ENCODE assay signal across 8 cellular contexts in genomic region chr9:137301086-137301947, GRCh38. TPM values are rescaled to one million over a fixed set of nuclear protein-coding genes. Genes with fewer than 3 reads are reported as not detected.
DNase-seq lines count a peak whose midpoint lies in the region; ATAC-seq and TF ChIP-seq lines count a peak whose summit lies in the region.

No MANE protein-coding gene starts in this region.

- peak overlapping the region; percentile 98 for H3K4me3 ChIP-seq in NT2/D1 (ENCODE audit: insufficient read length, low read depth)
- peak overlapping the region; percentile 25 to 38 (median 35) for H3K4me3 ChIP-seq in mammary epithelial cell (replicated peaks in 1 of 3; ENCODE audit: insufficient read depth in 1 of 3, low read depth in 2 of 3, low read length in 3 of 3)
- H3K4me3 ChIP-seq in left lung = peak overlapping the region; percentile 34 to 46
- H3K4me3 ChIP-seq in testis = peak overlapping the region; percentile 47 to 50

- H3K9me3 ChIP-seq in NT2/D1 (ENCODE audit: insufficient read depth, low read length) (no peaks in the 10 kb centered on the region), mammary epithelial cell (replicated peaks; ENCODE audit: insufficient read depth, low read length) (no peaks in the 10 kb centered on the region), left lung (no peaks in the 10 kb centered on the region), testis (no peaks in the 10 kb centered on the region)

- H3K4me3 Mint-ChIP-seq in activated CD4-positive, alpha-beta T cell treated with anti-CD3 and anti-CD28 coated beads, Interleukin-2, amount 10 ng/mL, durations not matched to agents 24 days and 14 days = peak overlapping the region; percentile 83

- H3K4me1 ChIP-seq in NT2/D1 (ENCODE audit: insufficient read depth, insufficient read length) (peaks cover 56% of the 10 kb centered on the region), mammary epithelial cell (ENCODE audit: insufficient read depth, low read length) (peaks cover 46% of the 10 kb centered on the region), left lung (peaks cover 25 to 74% of the 10 kb centered on the region in 2 donors), testis (peaks cover 34% of the 10 kb centered on the region)

- 5% methylated on average over 37 of the region's 114 CpGs for WGBS in mammary epithelial cell (ENCODE audit: low coverage, missing lambda C conversion rate)
- 1% methylated on average over 92 of the region's 114 CpGs; no CpG with 5 or more reads in 1 of the 2 donors for WGBS in testis, 2 donors

- H3K27me3 ChIP-seq in NT2/D1 (ENCODE audit: insufficient read depth, insufficient read length) (peaks cover 26% of the 10 kb centered on the region), mammary epithelial cell (ENCODE audit: insufficient read depth, low read length) (peaks cover 2% of the 10 kb centered on the region), left lung (peaks cover 11 to 93% of the 10 kb centered on the region in 2 donors), testis (no peaks in the 10 kb centered on the region)

- H3K9me3 Mint-ChIP-seq in activated CD4-positive, alpha-beta T cell treated with anti-CD3 and anti-CD28 coated beads, Interleukin-2, amount 10 ng/mL, durations not matched to agents 24 days and 14 days = no peaks in the 10 kb centered on the region

- H3K27ac ChIP-seq in mammary epithelial cell (ENCODE audit: insufficient read depth, low read depth, low read length) (no peak overlapping the region), left lung (peak overlapping the region; percentile 62 to 67), testis (peak overlapping the region in 1 of 2 donors; percentile 53)

- peak overlapping the region; percentile 83 for H3K4me2 ChIP-seq in mammary epithelial cell (ENCODE audit: insufficient read depth, low read depth, low read length)

- in situ Hi-C loops in mammary epithelial cell (cut with MboI; ENCODE audit: low sequenced_read_pairs in 2 of 2) = no loop called here

- CTCF ChIA-PET in mammary epithelial cell (lab: Charles Lee; ENCODE audit: low non-redundant PET) = interaction anchor here (0.6 kb wide), 1 partner anchor 60 kb away, joined by 3 read pairs; no protein-coding TSS in a partner anchor

- no TSS peak for BruUV-seq in mammary epithelial cell (replicated peaks; lab: Mats Ljungman, UMichigan)

- peaks cover 5% of the 10 kb centered on the region for H4K20me1 ChIP-seq in mammary epithelial cell (ENCODE audit: insufficient read depth, low read length)

- H3K9ac ChIP-seq in NT2/D1 (ENCODE audit: insufficient read length, low read depth) (peak overlapping the region; percentile 99), mammary epithelial cell (ENCODE audit: insufficient read depth, low read length) (no peak overlapping the region)

- H3K36me3 Mint-ChIP-seq in activated CD4-positive, alpha-beta T cell treated with anti-CD3 and anti-CD28 coated beads, Interleukin-2, amount 10 ng/mL, durations not matched to agents 24 days and 14 days (ENCODE audit: low read depth) = peaks cover 3% of the 10 kb centered on the region

- H2AFZ ChIP-seq in mammary epithelial cell (ENCODE audit: low read depth, low read length) = peak overlapping the region; percentile 64

- no peak for TF ChIP-seq POLR2A in testis (IDR thresholded peaks at IDR 0.05)

- dilution Hi-C loops in mammary epithelial cell (cut with HindIII; ENCODE audit: low sequenced_read_pairs) = no loop called here

- ATAC-seq in HG02763 (IDR thresholded peaks at IDR 0.05; ENCODE audit: unreplicated experiment) (peak; percentile 9), left lung (peak; percentile 7)

- intact Hi-C loops in activated CD4-positive, alpha-beta T cell treated with anti-CD3 and anti-CD28 coated beads, Interleukin-2, amount 10 ng/mL, durations not matched to agents 24 days and 14 days (cut with micrococcal nuclease) = loop anchor here (5.0 kb wide), 1 partner anchor 121 kb away; the partner anchor contains the start of genes EXD3 and NOXA1
- intact Hi-C loops in mammary epithelial cell (cut with micrococcal nuclease) = no loop called here
- intact Hi-C loops in left lung (cut with DNase I) = loop anchor here in 1 of 2 donors (10.0 kb wide), 1 partner anchor 103 kb away; no protein-coding TSS in a partner anchor
- intact Hi-C loops in testis (cut with DNase I; ENCODE audit: low total_unique reads) = no loop called here

- H3K27ac Mint-ChIP-seq in activated CD4-positive, alpha-beta T cell treated with anti-CD3 and anti-CD28 coated beads, Interleukin-2, amount 10 ng/mL, durations not matched to agents 24 days and 14 days = peak overlapping the region; percentile 82

- H3K36me3 ChIP-seq in NT2/D1 (ENCODE audit: insufficient read depth, insufficient read length, low read length) (peaks cover 7% of the 10 kb centered on the region), mammary epithelial cell (ENCODE audit: insufficient read depth, low read length) (no peaks in the 10 kb centered on the region), left lung (no peaks in the 10 kb centered on the region), testis (ENCODE audit: low read depth, missing control alignments) (no peaks in the 10 kb centered on the region)

- peaks cover 12% of the 10 kb centered on the region for H3K4me1 Mint-ChIP-seq in activated CD4-positive, alpha-beta T cell treated with anti-CD3 and anti-CD28 coated beads, Interleukin-2, amount 10 ng/mL, durations not matched to agents 24 days and 14 days

- TF ChIP-seq CTCF in mammary epithelial cell (conservative IDR thresholded peaks at IDR 0.05 in 1 of 2, IDR thresholded peaks at IDR 0.05 in 1 of 2; ENCODE audit: extremely low read depth in 1 of 2, insufficient read depth in 1 of 2, low read depth in 1 of 2, low read length in 2 of 2) = no peak
- TF ChIP-seq CTCF in left lung (IDR thresholded peaks at IDR 0.05) = no peak
- peak in 1 of 3 experiments; percentile 2 for TF ChIP-seq CTCF in testis (IDR thresholded peaks at IDR 0.05)

- peak; percentile 76 for DNase-seq in activated CD4-positive, alpha-beta T cell treated with anti-CD3 and anti-CD28 coated beads, Interleukin-2, amount 10 ng/mL, durations not matched to agents 24 days and 14 days
- no peak for DNase-seq in activated CD4-positive, alpha-beta T cell treated with anti-CD3 and anti-CD28 coated beads for 4 hours
- DNase-seq in NT2/D1 (ENCODE audit: low read depth, low spot score) (no peak), mammary epithelial cell (peak; percentile 58), left lung (peak in 1 of 2 donors; percentile 81), testis (no peak), NCI-H1694 (lab: John Stamatoyannopoulos, UW) (no peak)

- peaks cover 32% of the 10 kb centered on the region for H3K27me3 Mint-ChIP-seq in activated CD4-positive, alpha-beta T cell treated with anti-CD3 and anti-CD28 coated beads, Interleukin-2, amount 10 ng/mL, durations not matched to agents 24 days and 14 days

- no peaks in the 10 kb centered on the region for H3K79me2 ChIP-seq in mammary epithelial cell (ENCODE audit: insufficient read depth, low read length)

RNA-seq across cellular contexts. Expression of gene NRARP, which starts 0.8 kb away (rescaled TPM):
- total RNA-seq in activated CD4-positive, alpha-beta T cell treated with anti-CD3 and anti-CD28 coated beads, Interleukin-2, amount 10 ng/mL, durations not matched to agents 24 days and 14 days = 12.9 and 13.4 TPM in 2 replicates
- 1 to 10 TPM in 1 of 2 donors, under 1 TPM in 1; 0.50 to 1.2 TPM for total RNA-seq in mammary epithelial cell
- 0.37 TPM for polyA plus RNA-seq in mammary epithelial cell
- not detected for polyA minus RNA-seq in mammary epithelial cell
- 10 to 100 TPM; 11.3 to 15.2 TPM for total RNA-seq in left lung
- 10 to 100 TPM; 14.4 to 40.6 TPM for total RNA-seq in testis
- polyA plus RNA-seq in testis (ENCODE audit: insufficient read depth, low read depth, low replicate concordance) = 5.2 TPM

RNA-seq across cellular contexts. Expression of gene TOR4A, which starts 23.8 kb away (rescaled TPM):
- 10.3 and 11.4 TPM in 2 replicates for total RNA-seq in activated CD4-positive, alpha-beta T cell treated with anti-CD3 and anti-CD28 coated beads, Interleukin-2, amount 10 ng/mL, durations not matched to agents 24 days and 14 days
- total RNA-seq in mammary epithelial cell (1 to 10 TPM in 1 of 2 donors, under 1 TPM in 1; 0.73 to 1.5 TPM), left lung (10 to 100 TPM; 31.8 to 38.5 TPM), testis (1 to 10 TPM; 3.4 to 4.5 TPM)
- polyA plus RNA-seq in mammary epithelial cell (0.11 TPM), testis (ENCODE audit: insufficient read depth, low read depth, low replicate concordance) (2.1 TPM)
- polyA minus RNA-seq in mammary epithelial cell = not detected

RNA-seq across cellular contexts. Expression of gene NELFB, which starts 46.2 kb away (rescaled TPM):
- total RNA-seq in activated CD4-positive, alpha-beta T cell treated with anti-CD3 and anti-CD28 coated beads, Interleukin-2, amount 10 ng/mL, durations not matched to agents 24 days and 14 days = 72.4 and 75.3 TPM in 2 replicates
- 10 to 100 TPM; 39.5 to 54.9 TPM for total RNA-seq in mammary epithelial cell
- polyA plus RNA-seq in mammary epithelial cell = 44.4 TPM
- 37.9 TPM for polyA minus RNA-seq in mammary epithelial cell
- 10 to 100 TPM; 47.8 to 49.7 TPM for total RNA-seq in left lung
- 10 to 100 TPM; 60.9 to 76.7 TPM for total RNA-seq in testis
- 55.0 TPM for polyA plus RNA-seq in testis (ENCODE audit: insufficient read depth, low read depth, low replicate concordance)

RNA-seq across cellular contexts. Expression of gene STPG3, which starts 50.2 kb away (rescaled TPM):
- 0.54 and 0.99 TPM in 2 replicates for total RNA-seq in activated CD4-positive, alpha-beta T cell treated with anti-CD3 and anti-CD28 coated beads, Interleukin-2, amount 10 ng/mL, durations not matched to agents 24 days and 14 days
- total RNA-seq in mammary epithelial cell = not detected
- polyA plus RNA-seq in mammary epithelial cell = not detected
- polyA minus RNA-seq in mammary epithelial cell = not detected
- not detected for total RNA-seq in left lung
- 10 to 100 TPM; 14.6 to 34.1 TPM for total RNA-seq in testis
- 58.9 TPM for polyA plus RNA-seq in testis (ENCODE audit: insufficient read depth, low read depth, low replicate concordance)

Comparison
In these comparisons a context has a peak if more than half of its experiments do, and no peak if none do; other contexts are left out.
1. DNase-seq: peak in activated CD4-positive, alpha-beta T cell treated with anti-CD3 and anti-CD28 coated beads, Interleukin-2, amount 10 ng/mL, durations not matched to agents 24 days and 14 days (single experiment) and mammary epithelial cell (single experiment); none in activated CD4-positive, alpha-beta T cell treated with anti-CD3 and anti-CD28 coated beads for 4 hours (0 of 2), NT2/D1 (single experiment), testis (single experiment) and NCI-H1694 (single experiment).
2. H3K4me3 ChIP-seq: peak in every context shown above with its lines; median percentile 98 in NT2/D1; 48 in testis; 40 in left lung; 35 in mammary epithelial cell.